1 cellular context compared by ENCODE assay signal in genomic region chr12:6332459-6332858, GRCh38.
TF ChIP-seq lines count a peak whose summit lies in the region.

No MANE protein-coding gene starts in this region.

TF ChIP-seq in GM23338, 12 proteins besides CTCF, POLR2A, EP300 and RAD21 (continued from another document):
- no peak for TF ChIP-seq ETS1 (IDR thresholded peaks at IDR 0.05)
- TF ChIP-seq ZNF114 (CRISPR knock-in tag; IDR thresholded peaks at IDR 0.05) = no peak
- TF ChIP-seq NANOG (IDR thresholded peaks at IDR 0.05; ENCODE audit: borderline replicate concordance) = no peak
- TF ChIP-seq STAT1 (IDR thresholded peaks at IDR 0.05; ENCODE audit: unreplicated experiment) = no peak
- TF ChIP-seq REST (IDR thresholded peaks at IDR 0.05; ENCODE audit: unreplicated experiment) = no peak
- TF ChIP-seq ZNF462 (CRISPR knock-in tag; IDR thresholded peaks at IDR 0.05) = no peak
- TF ChIP-seq JUNB (IDR thresholded peaks at IDR 0.05; ENCODE audit: unreplicated experiment) = no peak
- TF ChIP-seq ZNF331 (CRISPR knock-in tag; IDR thresholded peaks at IDR 0.05; ENCODE audit: low read depth) = no peak
